9 cellular contexts compared by ENCODE assay signal in the genomic region with DNA sequence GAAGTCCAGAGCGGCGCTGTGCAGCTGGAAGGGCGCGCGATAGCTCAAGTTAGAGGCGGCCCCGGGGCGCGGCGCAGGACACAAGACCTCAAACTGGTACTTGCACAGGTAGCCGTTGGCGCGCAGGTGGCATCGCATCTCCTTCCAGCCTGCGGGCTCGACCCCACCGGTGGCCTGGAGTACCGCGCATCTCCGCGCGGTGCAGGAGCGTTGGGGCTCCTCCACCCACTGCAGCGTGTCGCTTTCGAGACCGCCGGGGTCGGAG. TPM values are rescaled to one million over a fixed set of nuclear protein-coding genes. Genes with fewer than 3 reads are reported as not detected.
DNase-seq lines count a peak whose midpoint lies in the region; ATAC-seq, FAIRE-seq and TF ChIP-seq lines count a peak whose summit lies in the region.
"Had no signal": no experiment of that assay in that cellular context is flagged by ENCODE, and none has a peak within 500 bp of the region (broad histone marks: within the 10 kb centered on the region; RNA-seq: fewer than 3 reads in every experiment).

No MANE protein-coding gene starts in this region.

- H4K20me1 ChIP-seq in H9 (ENCODE audit: control insufficient read depth, insufficient read depth, insufficient read length) (no peaks in the 10 kb centered on the region), astrocyte (ENCODE audit: insufficient read depth, low read length) (no peaks in the 10 kb centered on the region)

- H2BK5ac ChIP-seq in H9 (ENCODE audit: insufficient read length, low read length) = no peak overlapping the region

- H3K4me3 ChIP-seq in astrocyte (ENCODE audit: insufficient read depth, low read depth, low read length) (peak overlapping the region; percentile 53), iPS-20b (ENCODE audit: low read length) (peak overlapping the region; percentile 74), small intestine (ENCODE audit: low read depth in 1 of 2, low read length in 2 of 2) (peak overlapping the region; percentile 30 to 33)

- H3K27ac Mint-ChIP-seq in H9 (no peak overlapping the region), astrocyte (ENCODE audit: unreplicated experiment) (no peak overlapping the region)

- DNase-seq in H9 (no peak), astrocyte (ENCODE audit: low read depth) (peak; percentile 10), small intestine (peak; percentile 35), urothelium cell line (ENCODE audit: low spot score) (no peak), SHP77 (lab: John Stamatoyannopoulos, UW) (no peak), KBM-7 (no peak)

- H2AK5ac ChIP-seq in H9 (ENCODE audit: insufficient read length, low read length) = no peak overlapping the region

- no peak overlapping the region for H2BK20ac ChIP-seq in H9 (ENCODE audit: low read depth, low read length, poor library complexity, severe bottlenecking)

- no CpG with 5 or more reads among the region's 29 CpGs for WGBS in H9 (ENCODE audit: extremely low coverage, insufficient read length, low lambda C conversion rate)
- WGBS in small intestine, 3 donors = 3 to 7% (median 3%) methylated on average over 29 of the region's 29 CpGs

- no peak overlapping the region for H2BK120ac ChIP-seq in H9 (ENCODE audit: low read depth, low read length, poor library complexity, severe bottlenecking)

- FAIRE-seq in astrocyte (lab: Jason Lieb, UNC) (no peak), small intestine (lab: Jason Lieb, UNC) (no peak), urothelium cell line (lab: Jason Lieb, UNC) (no peak)

- H3K9me3 ChIP-seq in H9 (ENCODE audit: control insufficient read depth, low read depth, low read length) = no peaks in the 10 kb centered on the region
- H3K9me3 ChIP-seq in astrocyte (ENCODE audit: insufficient read depth, low read depth, low read length) = peaks cover 3% of the 10 kb centered on the region
- H3K9me3 ChIP-seq in iPS-20b (ENCODE audit: insufficient read depth, low read depth, low read length) = no peaks in the 10 kb centered on the region
- H3K9me3 ChIP-seq in small intestine (ENCODE audit: control insufficient read depth, low read depth) = no peaks in the 10 kb centered on the region

- H3K9me3 Mint-ChIP-seq in H9 = no peaks in the 10 kb centered on the region; a peak in 1 of 5 replicates
- peaks cover 3% of the 10 kb centered on the region for H3K9me3 Mint-ChIP-seq in astrocyte (ENCODE audit: unreplicated experiment)

- H3K4ac ChIP-seq in H9 (ENCODE audit: low read depth, low read length) = no peak overlapping the region

- peaks cover 9 to 11% of the 10 kb centered on the region in 2 experiments for H3K4me1 Mint-ChIP-seq in H9
- peaks cover 7% of the 10 kb centered on the region for H3K4me1 Mint-ChIP-seq in astrocyte (ENCODE audit: low read depth, unreplicated experiment)

- H3K36me3 Mint-ChIP-seq in H9 (ENCODE audit: insufficient read depth in 1 of 3, low read depth in 3 of 3) = no peaks in the 10 kb centered on the region; a peak in 1 of 7 replicates
- no peaks in the 10 kb centered on the region for H3K36me3 Mint-ChIP-seq in astrocyte (ENCODE audit: low read depth, unreplicated experiment)

- in situ Hi-C loops in KBM-7 (cut with MboI; ENCODE audit: low pct_unique_long_range_greater_than_20kb, low sequenced_read_pairs) = no loop called here

- no peaks in the 10 kb centered on the region for H3K36me3 ChIP-seq in astrocyte (ENCODE audit: insufficient read depth, low read length)
- H3K36me3 ChIP-seq in iPS-20b (ENCODE audit: insufficient read depth, low read depth, low read length) = no peaks in the 10 kb centered on the region
- no peaks in the 10 kb centered on the region for H3K36me3 ChIP-seq in small intestine (ENCODE audit: control insufficient read depth in 2 of 2, insufficient read depth in 2 of 2, low read length in 2 of 2)

- H3K27me3 ChIP-seq in H9 (ENCODE audit: insufficient read depth, low read length) = peaks cover 29% of the 10 kb centered on the region
- peaks cover 13% of the 10 kb centered on the region for H3K27me3 ChIP-seq in astrocyte (ENCODE audit: insufficient read depth, low read length)
- H3K27me3 ChIP-seq in iPS-20b (ENCODE audit: insufficient read depth, low read length) = peaks cover 68% of the 10 kb centered on the region
- peaks cover 0 to 8% of the 10 kb centered on the region in 2 donors for H3K27me3 ChIP-seq in small intestine (ENCODE audit: control insufficient read depth in 2 of 2, insufficient read depth in 2 of 2, low read length in 2 of 2)

- no peak overlapping the region for H4K8ac ChIP-seq in H9 (replicated peaks; ENCODE audit: insufficient read length, low read depth, low read length)

- H3K14ac ChIP-seq in H9 (ENCODE audit: insufficient read depth, low read length) = no peak overlapping the region; the same call in 1 of the 2 replicates

- TF ChIP-seq CTCF in H9 (conservative IDR thresholded peaks at IDR 0.05) (no peak; the same call in 1 of the 3 replicates), astrocyte (IDR thresholded peaks at IDR 0.05; ENCODE audit: insufficient read depth, low read depth, low read length) (no peak)

- no peak overlapping the region for H4K5ac ChIP-seq in H9 (ENCODE audit: insufficient read length, low read depth, low read length)

- no peak overlapping the region for H2BK12ac ChIP-seq in H9 (ENCODE audit: insufficient read length, low read depth, low read length)

- H3K56ac ChIP-seq in H9 (ENCODE audit: insufficient read length, low read depth, low read length) = no peak overlapping the region

- H3K9ac ChIP-seq in H9 (ENCODE audit: extremely low read depth, insufficient read length, low read length) = no peak overlapping the region
- no peak overlapping the region for H3K9ac ChIP-seq in astrocyte (ENCODE audit: low read length)
- no peak overlapping the region for H3K9ac ChIP-seq in iPS-20b (ENCODE audit: low read depth, low read length)

- H3K79me2 ChIP-seq in H9 (ENCODE audit: insufficient read depth, low read length) = no peaks in the 10 kb centered on the region
- H3K79me2 ChIP-seq in astrocyte (ENCODE audit: insufficient read depth, low read length) = no peaks in the 10 kb centered on the region

- no peak overlapping the region for H3T11ph ChIP-seq in H9 (ENCODE audit: low read length)

- H3K27ac ChIP-seq in H9 (ENCODE audit: insufficient read length, low read depth, low read length) (no peak overlapping the region), astrocyte (ENCODE audit: low read depth, low read length) (no peak overlapping the region), iPS-20b (ENCODE audit: low read length) (no peak overlapping the region), small intestine (ENCODE audit: low read depth in 1 of 2, low read length in 1 of 2) (peak overlapping the region; percentile 5 to 88)

- H3K79me1 ChIP-seq in H9 (ENCODE audit: insufficient read depth, low read depth, low read length, poor library complexity, severe bottlenecking) = no peaks in the 10 kb centered on the region

- 0 out of 2 replicates have a peak, but pooled peaks cover 2% of the 10 kb centered on the region for H3K4me1 ChIP-seq in H9 (ENCODE audit: insufficient read depth, low read length)
- peaks cover 5% of the 10 kb centered on the region for H3K4me1 ChIP-seq in astrocyte (ENCODE audit: insufficient read depth, low read length)
- no peaks in the 10 kb centered on the region for H3K4me1 ChIP-seq in iPS-20b (ENCODE audit: insufficient read depth, low read length)
- no peaks in the 10 kb centered on the region for H3K4me1 ChIP-seq in small intestine (ENCODE audit: control insufficient read depth in 2 of 2, insufficient read depth in 1 of 2, low read depth in 1 of 2, low read length in 1 of 2)

- no peak overlapping the region for H3K23ac ChIP-seq in H9 (ENCODE audit: insufficient read length, low read depth, low read length)

- H3K4me3 Mint-ChIP-seq in H9 (peak overlapping the region; percentile 54 to 71), astrocyte (ENCODE audit: unreplicated experiment) (no peak overlapping the region)

- H2BK15ac ChIP-seq in H9 (ENCODE audit: low read depth, low read length) = no peak overlapping the region

- H3K23me2 ChIP-seq in H9 (ENCODE audit: insufficient read length, low read depth, low read length, poor library complexity, severe bottlenecking) = peaks cover 13% of the 10 kb centered on the region

- ATAC-seq in HG02840 (IDR thresholded peaks at IDR 0.05; ENCODE audit: low FRiP score, unreplicated experiment) = no peak

- peaks cover 81% of the 10 kb centered on the region for H3K27me3 Mint-ChIP-seq in H9 (ENCODE audit: low read depth)
- H3K27me3 Mint-ChIP-seq in astrocyte (ENCODE audit: low read depth, unreplicated experiment) = peaks cover 31% of the 10 kb centered on the region

- H3K4me2 ChIP-seq in H9 (ENCODE audit: insufficient read depth, insufficient read length, low read length) = peak overlapping the region; percentile 72
- H3K4me2 ChIP-seq in astrocyte (ENCODE audit: low read length) = peak overlapping the region; percentile 86

- H4K91ac ChIP-seq in H9 (ENCODE audit: insufficient read length, low read depth, low read length) = no peak overlapping the region

- H2AFZ ChIP-seq in H9 (ENCODE audit: low read length) = no peak overlapping the region
- peak overlapping the region; percentile 86 for H2AFZ ChIP-seq in astrocyte (ENCODE audit: low read depth, low read length)

- no peak overlapping the region for H3K18ac ChIP-seq in H9 (ENCODE audit: insufficient read length, low read depth, low read length)

RNA-seq across cellular contexts. Expression of a gene that starts 0.6 kb away (rescaled TPM):
- total RNA-seq in H9 (2021) (not detected in 2 replicates), astrocyte (not detected in 2 replicates)
- polyA plus RNA-seq in small intestine = 10 to 100 TPM in 1 of 3 donors, 1 to 10 TPM in 1, under 1 TPM in 1; 0.45 to 47.7 (median 1.9) TPM
- total RNA-seq: mononuclear cell had no signal

RNA-seq across cellular contexts. Expression of a gene that starts 47.6 kb away (rescaled TPM):
- total RNA-seq in H9 (2021) (0.90 and 0.98 TPM in 2 replicates), astrocyte (not detected in 2 replicates)
- polyA plus RNA-seq in small intestine = 10 to 100 TPM in 1 of 3 donors, 1 to 10 TPM in 2; 7.8 to 10.9 (median 8.9) TPM
- total RNA-seq: mononuclear cell had no signal

Comparison
In these comparisons a context has a peak if more than half of its experiments do, and no peak if none do; other contexts are left out.
1. DNase-seq: peak in astrocyte (single experiment) and small intestine (single experiment); none in H9 (single experiment), urothelium cell line (single experiment), SHP77 (0 of 2) and KBM-7 (single experiment).
2. H3K27ac ChIP-seq: peak in small intestine (2 of 2); none in H9 (single experiment), astrocyte (single experiment) and iPS-20b (single experiment).
3. Peak in every context shown above with its lines, with median percentiles within 50 percentile points of each other: H3K4me3 ChIP-seq.